ENCODE assay signal across 6 cellular contexts in genomic region chr13:70178346-70178745, GRCh38.
"Had no signal": no experiment of that assay in that cellular context is flagged by ENCODE, and none has a peak within 500 bp of the region (broad histone marks: within the 10 kb centered on the region; RNA-seq: fewer than 3 reads in every experiment).

No MANE protein-coding gene starts in this region.

- DNase-seq: KBM-7, KG1 had no signal

- H3K4me3 Mint-ChIP-seq: IgD-negative memory B cell had no signal

- H3K4me2 ChIP-seq: KMS-11 had no signal

- H3K27ac ChIP-seq: HL-60, KMS-11 had no signal

- H3K27ac Mint-ChIP-seq: IgD-negative memory B cell had no signal

- H3K36me3 Mint-ChIP-seq: IgD-negative memory B cell had no signal

- H3K4me1 Mint-ChIP-seq: IgD-negative memory B cell had no signal

- H3K9ac ChIP-seq: KMS-11 had no signal

- H3K27me3 Mint-ChIP-seq: IgD-negative memory B cell had no signal

- FAIRE-seq: HTR-8/SVneo had no signal
